ENCODE assay signal across 27 cellular contexts in the genomic region with DNA sequence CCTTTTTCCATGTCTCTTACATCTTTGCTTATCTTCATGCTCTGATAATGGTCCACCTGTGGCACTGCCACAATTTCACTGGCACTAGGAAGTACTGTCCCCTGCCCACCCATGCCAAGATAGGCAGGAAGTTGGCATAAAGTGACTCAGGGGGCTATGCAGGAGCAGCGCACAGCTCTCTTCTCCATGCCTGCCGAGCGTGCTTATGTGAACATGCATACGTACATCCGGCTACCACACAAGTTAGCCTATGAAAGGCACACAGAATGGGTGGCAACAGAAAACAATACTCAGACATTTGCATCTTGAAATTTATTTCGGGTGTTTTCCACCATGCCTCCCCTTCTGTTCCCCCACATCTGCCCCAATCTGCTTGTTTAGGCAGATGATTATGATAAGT.
"Had no signal": no experiment of that assay in that cellular context is flagged by ENCODE, and none has a peak within 500 bp of the region (broad histone marks: within the 10 kb centered on the region; RNA-seq: fewer than 3 reads in every experiment).

No MANE protein-coding gene starts in this region.

- H3K27ac ChIP-seq: heart right ventricle, lower lobe of right lung, ovary, right atrium auricular region, skin epidermis, suprapubic skin, thoracic aorta, tibial artery, upper lobe of right lung had no signal

- H3K9me3 ChIP-seq: heart right ventricle, lower lobe of right lung, ovary, right atrium auricular region, suprapubic skin, thoracic aorta, tibial artery, upper lobe of right lung had no signal

- H3K36me3 ChIP-seq: heart right ventricle, lower lobe of right lung, ovary, right atrium auricular region, suprapubic skin, thoracic aorta, tibial artery, upper lobe of right lung had no signal

- H3K4me3 ChIP-seq: heart right ventricle, lower lobe of right lung, ovary, right atrium auricular region, skin epidermis, suprapubic skin, thoracic aorta, tibial artery, upper lobe of right lung had no signal

- DNase-seq: heart right ventricle; hippocampal formation; kidney glomerular epithelial cell; left cardiac atrium; left ventricle myocardium superior; lower lobe of right lung; mammary epithelial cell; mesendoderm; naive B cell; natural killer cell; ovary; stimulated activated CD4-positive, alpha-beta T cell treated with anti-CD3 and anti-CD28 coated beads, Interleukin-12 subunit alpha, Interleukin-12 subunit beta, amount 100 ng/mL, for 4 hours; stimulated activated CD4-positive, alpha-beta T cell treated with anti-CD3 and anti-CD28 coated beads, Interleukin-15, amount 100 ng/mL, for 24 hours; stimulated activated CD4-positive, alpha-beta T cell treated with anti-CD3 and anti-CD28 coated beads, Interleukin-2, amount 100 ng/mL, for 24 hours; stimulated activated CD4-positive, alpha-beta T cell treated with anti-CD3 and anti-CD28 coated beads, Interleukin-4, amount 100 ng/mL, for 1 hour; stimulated activated naive CD4-positive, alpha-beta T cell; tibial artery; trophoblast cell; upper lobe of right lung had no signal

- H3K27me3 ChIP-seq: heart right ventricle, ovary, right atrium auricular region, suprapubic skin, tibial artery, upper lobe of right lung had no signal

- ATAC-seq: heart right ventricle; left cardiac atrium; left ventricle myocardium superior; lower lobe of right lung; natural killer cell; sciatic nerve; stimulated activated effector memory CD8-positive, alpha-beta T cell treated with anti-CD3 and anti-CD28 coated beads, Interleukin-12 subunit alpha, Interleukin-12 subunit beta, amount 100 ng/mL, for 72 hours; upper lobe of right lung had no signal

- H3K4me1 ChIP-seq: lower lobe of right lung, tibial artery, upper lobe of right lung had no signal

- FAIRE-seq: keratinocyte, urothelium cell line had no signal
